In genomic region chr2:232632904-232633412, GRCh38 we compare ENCODE assay signal across 8 cellular contexts. TPM values are rescaled to one million over a fixed set of nuclear protein-coding genes. Genes with fewer than 3 reads are reported as not detected.
DNase-seq lines count a peak whose midpoint lies in the region; ATAC-seq, FAIRE-seq and TF ChIP-seq lines count a peak whose summit lies in the region.

No MANE protein-coding gene starts in this region.

- no peak for FAIRE-seq in A549 (lab: Jason Lieb, UNC)

- ATAC-seq in A549 (peak; percentile 55 to 67), left lung (peak; percentile 39)

- CTCF ChIA-PET in A549 (lab: Yijun Ruan, JAX), result interaction anchor here (0.7 to 3.9 kb wide), 10 partner anchors 8 to 80 kb away, joined by 3 to 14 read pairs (median 4); no protein-coding TSS in a partner anchor

- no peaks in the 10 kb centered on the region for H3K9me3 ChIP-seq in A549
- no peaks in the 10 kb centered on the region for H3K9me3 ChIP-seq in left lung

- peak overlapping the region; percentile 85 for H3K4me2 ChIP-seq in A549

- H3K4me3 ChIP-seq in A549, result peak overlapping the region; percentile 61
- peak overlapping the region; percentile 35 to 39 for H3K4me3 ChIP-seq in left lung

- intact Hi-C loops in left lung (cut with DNase I), result no loop called here

- TF ChIP-seq CTCF in A549 (IDR thresholded peaks at IDR 0.05) (no peak), left lung (IDR thresholded peaks at IDR 0.05) (no peak)

- 2% methylated on average over 17 of the region's 40 CpGs for WGBS in A549 (ENCODE audit: missing lambda C conversion rate)

- POLR2A ChIA-PET in A549 (lab: Yijun Ruan, JAX), result interaction anchor here (0.7 to 1.6 kb wide), 2 partner anchors 29 to 64 kb away, joined by 3 to 6 read pairs; partner anchors contain the start of gene GIGYF2

- no peak for TF ChIP-seq EP300 in A549 (IDR thresholded peaks at IDR 0.05)

- peaks cover 11% of the 10 kb centered on the region; the same call in 2 of the 3 replicates for H3K4me1 ChIP-seq in A549
- peaks cover 0 to 21% of the 10 kb centered on the region in 2 donors for H3K4me1 ChIP-seq in left lung

- H3K27me3 ChIP-seq in left lung, result peaks cover 26 to 90% of the 10 kb centered on the region in 2 donors

- no peak; a peak in 1 of 5 replicates for TF ChIP-seq RAD21 in A549 (conservative IDR thresholded peaks at IDR 0.05 in 1 of 2, IDR thresholded peaks at IDR 0.05 in 1 of 2)

- peak overlapping the region; percentile 53 to 82; a peak in 5 of 6 replicates for H3K27ac ChIP-seq in A549
- H3K27ac ChIP-seq in caudate nucleus (ENCODE audit: low read depth, low read length), result peak overlapping the region; percentile 97
- H3K27ac ChIP-seq in left lung, result no peak overlapping the region
- peak overlapping the region; percentile 95 for H3K27ac ChIP-seq in substantia nigra (ENCODE audit: low read depth, low read length, poor library complexity, severe bottlenecking)

- no peaks in the 10 kb centered on the region for H3K36me3 ChIP-seq in left lung

- no peak for TF ChIP-seq POLR2A in A549 (IDR thresholded peaks at IDR 0.05; ENCODE audit: low read length)

- peak; percentile 24 to 41 for DNase-seq in A549 (ENCODE audit: low read depth in 1 of 2, low spot score in 1 of 2)
- DNase-seq in HS-5 (ENCODE audit: low read depth), result peak; percentile 18
- DNase-seq in caudate nucleus (lab: John Stamatoyannopoulos, UW), result peak in 56 of 61 donors; percentile 41 to 92 (median 76)
- peak in 1 of 2 donors; percentile 70 for DNase-seq in left lung
- peak in 45 of 49 donors; percentile 52 to 97 (median 81) for DNase-seq in substantia nigra (lab: John Stamatoyannopoulos, UW)
- DNase-seq in activated CD4-positive, CD25-positive, alpha-beta regulatory T cell (lab: John Stamatoyannopoulos, UW), result no peak
- no peak for DNase-seq in DMS79 (lab: John Stamatoyannopoulos, UW)
- no peak for DNase-seq in NCI-H2196 (lab: John Stamatoyannopoulos, UW; ENCODE audit: unreplicated experiment)

TF ChIP-seq in A549, 52 proteins besides CTCF, POLR2A, EP300 and RAD21:
- TF ChIP-seq POLR2AphosphoS2 (conservative IDR thresholded peaks at IDR 0.05; ENCODE audit: low read length) (no peak), RNF2 (IDR thresholded peaks at IDR 0.05; ENCODE audit: borderline replicate concordance, low read depth) (peak; percentile 46; the same call in 1 of the 2 replicates), BCL3 (IDR thresholded peaks at IDR 0.05) (no peak), ESRRA (IDR thresholded peaks at IDR 0.05; ENCODE audit: borderline replicate concordance, low read length) (no peak)

RNA-seq across cellular contexts. Expression of gene EFHD1, which starts 0.4 kb away (rescaled TPM):
- polyA plus RNA-seq in A549 (2011; rRNA removed) (2.3 and 2.6 TPM in 2 replicates), A549 (2017; fragmentation: RNase III; extraction: RNeasy Plus Mini Kit Qiagen cat#74134 plus additional on column Dnase treatment) (1.3 to 1.5 TPM (median 1.4 TPM) in 3 replicates)
- polyA plus RNA-seq in A549 (2012; cell fraction: cytosol; rRNA removed), result 1.6 TPM in 2 replicates
- 0.73 and 1.7 TPM in 2 replicates for polyA plus RNA-seq in A549 (2012; cell fraction: nucleus; rRNA removed)
- 1.2 and 2.1 TPM in 2 replicates for polyA minus RNA-seq in A549 (2011; rRNA and poly(A)+ RNA removed)
- total RNA-seq in left lung, result 1 to 10 TPM; 3.8 to 5.5 TPM

Comparison
In these comparisons a context has a peak if more than half of its experiments do, and no peak if none do; other contexts are left out.
1. DNase-seq: peak in A549 (2 of 2), HS-5 (single experiment), caudate nucleus (56 of 61) and substantia nigra (45 of 49); none in activated CD4-positive, CD25-positive, alpha-beta regulatory T cell (0 of 4), DMS79 (single experiment) and NCI-H2196 (single experiment).
2. H3K27ac ChIP-seq: peak in A549 (2 of 2), caudate nucleus (single experiment) and substantia nigra (single experiment); none in left lung (0 of 2).